Comparison of ENCODE assay signal across 24 cellular contexts in the genomic region with DNA sequence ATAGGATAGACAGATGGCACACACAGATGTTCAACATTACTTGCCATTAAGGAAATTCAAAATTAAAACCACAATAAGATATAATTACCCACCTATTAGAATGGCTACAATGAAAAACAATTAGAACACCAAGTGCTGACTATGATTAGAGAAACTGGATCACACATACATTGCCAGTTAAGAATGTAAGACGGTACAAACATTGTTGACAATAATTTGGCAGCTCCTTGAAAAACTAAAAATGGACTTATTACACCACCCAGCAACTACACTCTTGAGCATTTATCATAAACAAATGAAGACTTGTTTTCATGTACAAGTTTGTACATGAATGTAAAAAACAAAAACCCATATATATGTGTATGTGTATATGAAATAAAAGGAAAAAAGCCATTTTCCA.
"Had no signal": no experiment of that assay in that cellular context is flagged by ENCODE, and none has a peak within 500 bp of the region (broad histone marks: within the 10 kb centered on the region; RNA-seq: fewer than 3 reads in every experiment).

No MANE protein-coding gene starts in this region.

- DNase-seq: effector memory CD4-positive, alpha-beta T cell; gastrocnemius medialis; heart right ventricle; hypothalamus; kidney glomerular epithelial cell; mesenchymal stem cell; midbrain; nephron progenitor cell; spleen; stimulated activated CD4-positive, alpha-beta T cell treated with anti-CD3 and anti-CD28 coated beads, Interleukin-15, amount 100 ng/mL, for 24 hours; stimulated activated CD4-positive, alpha-beta T cell treated with anti-CD3 and anti-CD28 coated beads, Interleukin-1b, Interleukin-23, amount 100 ng/mL, for 48 hours; stimulated activated CD4-positive, alpha-beta T cell treated with anti-CD3 and anti-CD28 coated beads, Interleukin-4, amount 100 ng/mL, for 24 hours; testis; upper lobe of right lung had no signal

- H3K27me3 ChIP-seq: esophagus muscularis mucosa, gastrocnemius medialis, heart right ventricle, spleen, testis, tibial nerve, upper lobe of right lung had no signal

- H3K9me3 ChIP-seq: prostate gland, testis had no signal

- H3K4me3 ChIP-seq: esophagus muscularis mucosa, gastrocnemius medialis, heart right ventricle, lung, prostate gland, spleen, testis, tibial nerve, upper lobe of right lung had no signal

- H3K27me3 Mint-ChIP-seq: stimulated activated memory B cell treated with anti-CD40 and anti-IgM and Interleukin-4, amounts not matched to agents 10 μg/mL and 1 μg/mL and 100 μg/mL, for 72 hours; stimulated activated naive CD8-positive, alpha-beta T cell treated with anti-CD3 and anti-CD28 coated beads, Interleukin-15, Interleukin-2, amounts not matched to agents 100 ng/mL and 50 ng/mL, for 24 hours had no signal

- H3K4me1 Mint-ChIP-seq: nephron progenitor cell; stimulated activated memory B cell treated with anti-CD40 and anti-IgM and Interleukin-4, amounts not matched to agents 10 μg/mL and 1 μg/mL and 100 μg/mL, for 72 hours had no signal

- H3K27ac Mint-ChIP-seq: nephron progenitor cell; stimulated activated memory B cell treated with anti-CD40 and anti-IgM and Interleukin-4, amounts not matched to agents 10 μg/mL and 1 μg/mL and 100 μg/mL, for 72 hours; stimulated activated naive CD8-positive, alpha-beta T cell treated with anti-CD3 and anti-CD28 coated beads, Interleukin-15, Interleukin-2, amounts not matched to agents 100 ng/mL and 50 ng/mL, for 24 hours had no signal

- H3K4me3 Mint-ChIP-seq: nephron progenitor cell; stimulated activated memory B cell treated with anti-CD40 and anti-IgM and Interleukin-4, amounts not matched to agents 10 μg/mL and 1 μg/mL and 100 μg/mL, for 72 hours; stimulated activated naive CD8-positive, alpha-beta T cell treated with anti-CD3 and anti-CD28 coated beads, Interleukin-15, Interleukin-2, amounts not matched to agents 100 ng/mL and 50 ng/mL, for 24 hours had no signal

- H3K4me1 ChIP-seq: esophagus muscularis mucosa, gastrocnemius medialis, heart right ventricle, parathyroid adenoma, prostate gland, spleen, testis, tibial nerve, upper lobe of right lung had no signal

- ATAC-seq: gastrocnemius medialis; left lobe of liver; sciatic nerve; stimulated activated memory B cell treated with anti-CD40 and anti-IgM and Interleukin-4, amounts not matched to agents 10 μg/mL and 1 μg/mL and 100 μg/mL, for 72 hours; upper lobe of right lung had no signal

- H3K27ac ChIP-seq: epithelial cell of prostate, esophagus muscularis mucosa, gastrocnemius medialis, heart right ventricle, parathyroid adenoma, prostate gland, spleen, testis, tibial nerve, upper lobe of right lung had no signal
